ENCODE assay signal across 11 cellular contexts in the genomic region with DNA sequence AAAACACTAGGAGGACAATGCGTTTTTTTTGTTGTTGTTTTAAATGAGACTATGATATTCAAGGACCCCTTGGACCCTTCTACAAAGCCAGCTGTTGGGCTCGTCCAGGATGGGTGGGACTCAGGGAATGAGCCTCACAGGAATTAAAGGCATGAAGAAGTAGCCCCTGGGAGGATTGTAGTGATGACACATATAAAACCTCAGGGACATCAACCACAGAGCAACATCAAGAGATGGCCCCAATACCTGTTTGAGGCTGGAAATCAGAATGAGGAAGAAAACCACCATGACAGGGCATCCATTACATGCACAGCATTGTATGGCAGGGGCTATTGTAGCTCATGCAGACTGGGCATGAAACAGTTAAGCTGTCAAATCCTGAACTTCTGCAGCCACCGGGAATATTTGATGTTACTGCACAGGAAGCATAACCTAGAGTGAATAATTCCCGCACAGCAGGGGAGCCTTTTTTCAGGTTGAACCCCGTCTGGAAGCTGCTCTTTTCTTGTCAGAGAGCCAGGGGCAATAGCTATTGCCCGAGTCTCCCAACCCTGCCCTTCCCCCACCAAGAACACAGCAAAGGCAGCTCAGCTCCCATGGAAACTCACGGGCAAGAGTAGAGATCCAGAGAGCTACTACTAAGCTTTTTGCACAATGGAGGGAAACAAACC.
DNase-seq lines count a peak whose midpoint lies in the region; ATAC-seq and TF ChIP-seq lines count a peak whose summit lies in the region.
"Had no signal": no experiment of that assay in that cellular context is flagged by ENCODE, and none has a peak within 500 bp of the region (broad histone marks: within the 10 kb centered on the region; RNA-seq: fewer than 3 reads in every experiment).

No MANE protein-coding gene starts in this region.

- no peak overlapping the region for H3K9ac ChIP-seq in smooth muscle cell (ENCODE audit: low read depth)

- no peak overlapping the region for H3K27ac ChIP-seq in smooth muscle cell (ENCODE audit: low read depth)

- H3K36me3 ChIP-seq in smooth muscle cell (ENCODE audit: low read depth): no peaks in the 10 kb centered on the region
- H3K36me3 ChIP-seq: stomach had no signal

- peaks cover 15% of the 10 kb centered on the region for H3K4me1 ChIP-seq in smooth muscle cell (ENCODE audit: low read depth)

- H3K4me3 ChIP-seq in smooth muscle cell: no peak overlapping the region
- H3K4me3 ChIP-seq: stomach had no signal

- H3K9me3 ChIP-seq in smooth muscle cell (replicated peaks; ENCODE audit: low read depth): no peaks in the 10 kb centered on the region

- peak overlapping the region; percentile 45 for H3K4me2 ChIP-seq in smooth muscle cell

- ATAC-seq in GM18502 (IDR thresholded peaks at IDR 0.05; ENCODE audit: poor library complexity, unreplicated experiment): no peak
- ATAC-seq in GM21619 (IDR thresholded peaks at IDR 0.05; ENCODE audit: unreplicated experiment): no peak

- no peaks in the 10 kb centered on the region for H3K27me3 ChIP-seq in smooth muscle cell (ENCODE audit: low read depth)
- H3K27me3 ChIP-seq: stomach had no signal

- H4K20me1 ChIP-seq in smooth muscle cell (ENCODE audit: low read depth): no peaks in the 10 kb centered on the region

- H3F3A ChIP-seq in smooth muscle cell (ENCODE audit: low read depth): peaks cover 25% of the 10 kb centered on the region

- peak overlapping the region; percentile 28 for H2AFZ ChIP-seq in smooth muscle cell (ENCODE audit: low read depth)

- no peak for TF ChIP-seq CTCF in smooth muscle cell (IDR thresholded peaks at IDR 0.05; ENCODE audit: borderline replicate concordance, insufficient read depth, poor library complexity, severe bottlenecking)

- peak; percentile 33 for DNase-seq in NCI-H82 (lab: John Stamatoyannopoulos, UW)
- DNase-seq in NCI-H82 treated with DMSO at 0.1 percent for 48 hours (lab: John Stamatoyannopoulos, UW; ENCODE audit: unreplicated experiment): no peak
- peak; percentile 11 for DNase-seq in SK-N-DZ (ENCODE audit: low spot score)
- DNase-seq in glomerular visceral epithelial cell (ENCODE audit: extremely low spot score): peak; percentile 46
- DNase-seq in smooth muscle cell (lab: John Stamatoyannopoulos, UW; ENCODE audit: unreplicated experiment): no peak
- DNase-seq in activated gamma-delta T cell treated with Interleukin-2 at 50 U/mL for 16 hours: no peak
- DNase-seq: NCI-H1930; stimulated activated CD4-positive, alpha-beta T cell treated with anti-CD3 and anti-CD28 coated beads, Interleukin-15, amount 100 ng/mL, for 24 hours; stomach had no signal

- no peaks in the 10 kb centered on the region for H3K79me2 ChIP-seq in smooth muscle cell (ENCODE audit: low read depth)

- WGBS in smooth muscle cell (ENCODE audit: low lambda C conversion rate): 13% methylated on average over 7 of the region's 7 CpGs

Comparison
In these comparisons a context has a peak if more than half of its experiments do, and no peak if none do; other contexts are left out.
1. DNase-seq: peak in NCI-H82 (single experiment), SK-N-DZ (single experiment) and glomerular visceral epithelial cell (single experiment); none in NCI-H82 treated with DMSO at 0.1 percent for 48 hours (single experiment), smooth muscle cell (single experiment) and activated gamma-delta T cell treated with Interleukin-2 at 50 U/mL for 16 hours (single experiment).